ENCODE assay signal across 28 cellular contexts in the genomic region with DNA sequence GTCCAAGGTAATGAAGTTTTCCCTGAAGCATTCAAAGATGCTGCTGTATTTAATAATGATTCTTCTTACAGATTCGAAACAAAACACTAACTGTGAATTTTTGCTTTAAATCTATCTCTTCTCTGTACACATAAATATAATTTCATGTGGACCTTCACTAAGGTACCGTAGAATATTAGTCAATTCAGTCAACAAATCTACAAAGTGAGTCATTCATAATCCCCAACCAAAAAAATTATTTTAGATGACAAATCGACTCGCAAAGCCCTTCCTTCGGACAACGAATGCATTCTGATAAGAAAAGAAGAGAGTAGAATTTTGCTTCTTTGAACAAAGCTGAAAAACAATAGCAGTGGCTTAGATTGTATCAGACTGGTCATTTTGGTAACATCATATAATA.
"Had no signal": no experiment of that assay in that cellular context is flagged by ENCODE, and none has a peak within 500 bp of the region (broad histone marks: within the 10 kb centered on the region; RNA-seq: fewer than 3 reads in every experiment).

No MANE protein-coding gene starts in this region.

- H3K27me3 ChIP-seq: stomach, suprapubic skin, testis, thyroid gland, tibial artery, tibial nerve, transverse colon, upper lobe of left lung, upper lobe of right lung, uterus, vagina had no signal

- H3K9me3 Mint-ChIP-seq: stimulated activated effector memory CD8-positive, alpha-beta T cell treated with anti-CD3 and anti-CD28 coated beads, Interleukin-12 subunit alpha, Interleukin-12 subunit beta, amount 100 ng/mL, for 72 hours; stimulated activated memory B cell treated with anti-CD40 and anti-IgM and Interleukin-4, amounts not matched to agents 10 μg/mL and 1 μg/mL and 100 μg/mL, for 72 hours; stimulated activated naive CD8-positive, alpha-beta T cell treated with anti-CD3 and anti-CD28 coated beads, Interleukin-15, amount 100 ng/mL, for 72 hours; stimulated activated naive CD8-positive, alpha-beta T cell treated with anti-CD3 and anti-CD28 coated beads, Interleukin-15, Interleukin-2, amounts not matched to agents 100 ng/mL and 50 ng/mL, for 24 hours; type B pancreatic cell had no signal

- H3K36me3 ChIP-seq: stomach, suprapubic skin, thoracic aorta, thyroid gland, tibial artery, tibial nerve, transverse colon, upper lobe of left lung, upper lobe of right lung, uterus, vagina had no signal

- H3K4me1 Mint-ChIP-seq: stimulated activated effector memory CD8-positive, alpha-beta T cell treated with anti-CD3 and anti-CD28 coated beads, Interleukin-12 subunit alpha, Interleukin-12 subunit beta, amount 100 ng/mL, for 72 hours; stimulated activated memory B cell treated with anti-CD40 and anti-IgM and Interleukin-4, amounts not matched to agents 10 μg/mL and 1 μg/mL and 100 μg/mL, for 72 hours; stimulated activated naive B cell treated with anti-CD40 and anti-IgM and Interleukin-4, amounts not matched to agents 10 μg/mL and 1 μg/mL and 100 μg/mL, for 72 hours; stimulated activated naive CD8-positive, alpha-beta T cell treated with anti-CD3 and anti-CD28 coated beads, Interleukin-15, amount 100 ng/mL, for 72 hours had no signal

- H3K27ac Mint-ChIP-seq: stimulated activated effector memory CD8-positive, alpha-beta T cell treated with anti-CD3 and anti-CD28 coated beads, Interleukin-12 subunit alpha, Interleukin-12 subunit beta, amount 100 ng/mL, for 72 hours; stimulated activated memory B cell treated with anti-CD40 and anti-IgM and Interleukin-4, amounts not matched to agents 10 μg/mL and 1 μg/mL and 100 μg/mL, for 72 hours; stimulated activated naive B cell treated with anti-CD40 and anti-IgM and Interleukin-4, amounts not matched to agents 10 μg/mL and 1 μg/mL and 100 μg/mL, for 72 hours; stimulated activated naive CD8-positive, alpha-beta T cell treated with anti-CD3 and anti-CD28 coated beads, Interleukin-15, amount 100 ng/mL, for 72 hours; stimulated activated naive CD8-positive, alpha-beta T cell treated with anti-CD3 and anti-CD28 coated beads, Interleukin-15, Interleukin-2, amounts not matched to agents 100 ng/mL and 50 ng/mL, for 24 hours; type B pancreatic cell had no signal

- H3K9me3 ChIP-seq: stomach, suprapubic skin, testis, thoracic aorta, thyroid gland, tibial artery, tibial nerve, transverse colon, upper lobe of left lung, upper lobe of right lung, uterus, vagina had no signal

- H3K36me3 Mint-ChIP-seq: stimulated activated effector memory CD8-positive, alpha-beta T cell treated with anti-CD3 and anti-CD28 coated beads, Interleukin-12 subunit alpha, Interleukin-12 subunit beta, amount 100 ng/mL, for 72 hours; stimulated activated memory B cell treated with anti-CD40 and anti-IgM and Interleukin-4, amounts not matched to agents 10 μg/mL and 1 μg/mL and 100 μg/mL, for 72 hours; stimulated activated naive B cell treated with anti-CD40 and anti-IgM and Interleukin-4, amounts not matched to agents 10 μg/mL and 1 μg/mL and 100 μg/mL, for 72 hours; type B pancreatic cell had no signal

- H3K4me3 Mint-ChIP-seq: stimulated activated effector memory CD8-positive, alpha-beta T cell treated with anti-CD3 and anti-CD28 coated beads, Interleukin-12 subunit alpha, Interleukin-12 subunit beta, amount 100 ng/mL, for 72 hours; stimulated activated memory B cell treated with anti-CD40 and anti-IgM and Interleukin-4, amounts not matched to agents 10 μg/mL and 1 μg/mL and 100 μg/mL, for 72 hours; stimulated activated naive B cell treated with anti-CD40 and anti-IgM and Interleukin-4, amounts not matched to agents 10 μg/mL and 1 μg/mL and 100 μg/mL, for 72 hours; stimulated activated naive CD8-positive, alpha-beta T cell treated with anti-CD3 and anti-CD28 coated beads, Interleukin-15, amount 100 ng/mL, for 72 hours; stimulated activated naive CD8-positive, alpha-beta T cell treated with anti-CD3 and anti-CD28 coated beads, Interleukin-15, Interleukin-2, amounts not matched to agents 100 ng/mL and 50 ng/mL, for 24 hours; type B pancreatic cell had no signal

- H3K27ac ChIP-seq: stomach, suprapubic skin, testis, thoracic aorta, thyroid gland, tibial artery, tibial nerve, transverse colon, upper lobe of left lung, upper lobe of right lung, uterus, vagina had no signal

- H3K27me3 Mint-ChIP-seq: stimulated activated memory B cell treated with anti-CD40 and anti-IgM and Interleukin-4, amounts not matched to agents 10 μg/mL and 1 μg/mL and 100 μg/mL, for 72 hours; stimulated activated naive B cell treated with anti-CD40 and anti-IgM and Interleukin-4, amounts not matched to agents 10 μg/mL and 1 μg/mL and 100 μg/mL, for 72 hours; stimulated activated naive CD8-positive, alpha-beta T cell treated with anti-CD3 and anti-CD28 coated beads, Interleukin-15, amount 100 ng/mL, for 72 hours; type B pancreatic cell had no signal

- H3K4me3 ChIP-seq: stomach, suprapubic skin, testis, thoracic aorta, thyroid gland, tibial artery, tibial nerve, transverse colon, upper lobe of left lung, upper lobe of right lung, uterus, vagina had no signal

- ATAC-seq: stimulated activated effector memory CD8-positive, alpha-beta T cell treated with anti-CD3 and anti-CD28 coated beads, Interleukin-12 subunit alpha, Interleukin-12 subunit beta, amount 100 ng/mL, for 72 hours; stimulated activated memory B cell treated with anti-CD40 and anti-IgM and Interleukin-4, amounts not matched to agents 10 μg/mL and 1 μg/mL and 100 μg/mL, for 72 hours; stimulated activated naive B cell treated with anti-CD40 and anti-IgM and Interleukin-4, amounts not matched to agents 10 μg/mL and 1 μg/mL and 100 μg/mL, for 72 hours; stimulated activated naive CD8-positive, alpha-beta T cell treated with anti-CD3 and anti-CD28 coated beads, Interleukin-15, amount 100 ng/mL, for 72 hours; stimulated activated naive CD8-positive, alpha-beta T cell treated with anti-CD3 and anti-CD28 coated beads, Interleukin-15, Interleukin-2, amounts not matched to agents 100 U/mL and 50 U/mL, for 24 hours; upper lobe of right lung had no signal

- DNase-seq: stimulated activated CD4-positive, alpha-beta T cell treated with anti-CD3 and anti-CD28 coated beads, Interleukin-2, amount 100 ng/mL, for 48 hours; stimulated activated CD4-positive, alpha-beta T cell treated with anti-CD3 and anti-CD28 coated beads, Interleukin-4, amount 100 ng/mL, for 1 hour; stimulated activated CD4-positive, alpha-beta T cell treated with anti-CD3 and anti-CD28 coated beads, Interleukin-4, amount 100 ng/mL, for 24 hours; stimulated activated CD4-positive, alpha-beta T cell treated with anti-CD3 and anti-CD28 coated beads, Interleukin-4, amount 100 ng/mL, for 4 hours; stimulated activated CD8-positive, alpha-beta memory T cell treated with anti-CD3 and anti-CD28 coated beads, Interleukin-4, amount 100 ng/mL, for 48 hours; stimulated activated naive B cell treated with anti-CD40 and anti-IgM and Interleukin-4, amounts not matched to agents 10 μg/mL and 1 μg/mL and 100 μg/mL, for 72 hours; stimulated activated naive CD4-positive, alpha-beta T cell; stimulated activated naive CD4-positive, alpha-beta T cell treated with Interleukin-2 at 50 U/mL for 16 hours; stimulated activated naive CD8-positive, alpha-beta T cell treated with anti-CD3 and anti-CD28 coated beads, Interleukin-15, amount 100 ng/mL, for 72 hours; stimulated activated naive CD8-positive, alpha-beta T cell treated with anti-CD3 and anti-CD28 coated beads, Interleukin-15, Interleukin-2, amounts not matched to agents 100 U/mL and 50 U/mL, for 24 hours; stomach; substantia nigra; testis; thyroid gland; tibial artery; transverse colon; trophoblast cell; upper lobe of left lung; upper lobe of right lung; uterus had no signal

- H3K4me1 ChIP-seq: suprapubic skin, testis, tibial artery, tibial nerve, transverse colon, upper lobe of left lung, upper lobe of right lung, uterus had no signal
